11 cellular contexts compared by ENCODE assay signal in genomic region chr3:123658118-123658859, GRCh38.
A peak's percentile ranks its signal among the peaks of the same experiment; 100 is the strongest.
DNase-seq lines count a peak whose midpoint lies in the region; ATAC-seq, FAIRE-seq and TF ChIP-seq lines count a peak whose summit lies in the region.
"Had no signal": no experiment of that assay in that cellular context is flagged by ENCODE, and none has a peak within 500 bp of the region (broad histone marks: within the 10 kb centered on the region; RNA-seq: fewer than 3 reads in every experiment).

No MANE protein-coding gene starts in this region.

- H3K27me3 Mint-ChIP-seq in chondrocyte (ENCODE audit: low read depth) (no peaks in the 10 kb centered on the region), GM23338 (ENCODE audit: insufficient read depth, low read depth, poor library complexity) (peaks cover 4% of the 10 kb centered on the region)

- H3K4me3 Mint-ChIP-seq in chondrocyte (ENCODE audit: unreplicated experiment): no peak overlapping the region
- H3K4me3 Mint-ChIP-seq in GM23338: no peak overlapping the region
- H3K4me3 Mint-ChIP-seq: mesothelial cell of epicardium, T-helper 17 cell had no signal

- FAIRE-seq in kidney (lab: Jason Lieb, UNC): no peak

- H4K20me1 ChIP-seq in GM23338 (replicated peaks; ENCODE audit: insufficient read depth): no peaks in the 10 kb centered on the region

- peaks cover 53% of the 10 kb centered on the region for H3K36me3 Mint-ChIP-seq in chondrocyte (ENCODE audit: low read depth)
- peaks cover 23% of the 10 kb centered on the region for H3K36me3 Mint-ChIP-seq in GM23338 (ENCODE audit: low read depth)

- H3K4me1 ChIP-seq in kidney (ENCODE audit: control insufficient read depth in 1 of 2, insufficient read depth in 1 of 2, low read depth in 1 of 2, low read length in 2 of 2) (peaks cover 60 to 67% of the 10 kb centered on the region in 2 donors), testis (peaks cover 59% of the 10 kb centered on the region), GM23338 (ENCODE audit: insufficient read depth) (no peaks in the 10 kb centered on the region)

- H3K27me3 ChIP-seq in testis (no peaks in the 10 kb centered on the region), GM23338 (ENCODE audit: insufficient read depth) (no peaks in the 10 kb centered on the region)

- WGBS in testis, 2 donors: 74 to 86% methylated on average over 1 of the region's 1 CpG

- H3K27ac Mint-ChIP-seq in chondrocyte (ENCODE audit: unreplicated experiment) (peak overlapping the region; percentile 93), GM23338 (no peak overlapping the region)
- H3K27ac Mint-ChIP-seq: mesothelial cell of epicardium, T-helper 17 cell had no signal

- TF ChIP-seq CTCF in LNCaP clone FGC (IDR thresholded peaks at IDR 0.05; ENCODE audit: control insufficient read depth, extremely low read depth, insufficient read depth) (no peak), chondrocyte (IDR thresholded peaks at IDR 0.05) (no peak), kidney (IDR thresholded peaks at IDR 0.05; ENCODE audit: borderline replicate concordance, extremely low read depth, insufficient read depth) (no peak), testis (IDR thresholded peaks at IDR 0.05) (no peak), GM23338 (conservative IDR thresholded peaks at IDR 0.05; ENCODE audit: low read depth in 2 of 2) (no peak)

- H3K4me1 Mint-ChIP-seq in chondrocyte (ENCODE audit: low read depth): peaks cover 99% of the 10 kb centered on the region
- H3K4me1 Mint-ChIP-seq in GM23338: no peaks in the 10 kb centered on the region
- H3K4me1 Mint-ChIP-seq: T-helper 17 cell had no signal

- no peak overlapping the region for H2AFZ ChIP-seq in GM23338

- no peaks in the 10 kb centered on the region for H3K9me3 ChIP-seq in kidney (ENCODE audit: control insufficient read depth in 1 of 2, low read length in 2 of 2)
- H3K9me3 ChIP-seq in testis: no peaks in the 10 kb centered on the region

- no peaks in the 10 kb centered on the region for H3F3A ChIP-seq in GM23338 (replicated peaks; ENCODE audit: low read depth)

- DNase-seq in LNCaP clone FGC (ENCODE audit: low read depth) (peak; percentile 55), chondrocyte (ENCODE audit: low spot score) (no peak), kidney (peak; percentile 77), testis (peak; percentile 84), GM23338 (ENCODE audit: low spot score) (no peak), NCI-H748 treated with DMSO at 0.1 percent for 48 hours (lab: John Stamatoyannopoulos, UW) (no peak), COLO668 (lab: John Stamatoyannopoulos, UW; ENCODE audit: unreplicated experiment) (no peak)
- DNase-seq in NK-92 treated with Interleukin-12 subunit alpha and Interleukin-12 subunit beta, amount 100 ng/mL, for 24 hours (lab: John Stamatoyannopoulos, UW): no peak
- DNase-seq: DND-41, T-helper 17 cell had no signal

- H3K9me3 Mint-ChIP-seq in chondrocyte (ENCODE audit: low read depth) (peaks cover 3% of the 10 kb centered on the region), GM23338 (peaks cover 6% of the 10 kb centered on the region)
- H3K9me3 Mint-ChIP-seq: mesothelial cell of epicardium had no signal

- H3K4me3 ChIP-seq in LNCaP clone FGC (ENCODE audit: low read depth, low read length) (no peak overlapping the region), kidney (ENCODE audit: low read length in 2 of 2) (no peak overlapping the region), testis (no peak overlapping the region), GM23338 (no peak overlapping the region)

- H3K9ac ChIP-seq in kidney (ENCODE audit: low read length in 2 of 2): peak overlapping the region in 1 of 2 donors; percentile 47

- no peak for ATAC-seq in GM23338
- ATAC-seq: T-helper 17 cell had no signal

- TF ChIP-seq POLR2A in testis (IDR thresholded peaks at IDR 0.05): no peak

- H3K36me3 ChIP-seq in kidney (ENCODE audit: control insufficient read depth in 1 of 2, insufficient read depth in 2 of 2, low read length in 2 of 2) (peaks cover 10 to 37% of the 10 kb centered on the region in 2 donors), testis (ENCODE audit: low read depth, missing control alignments) (no peaks in the 10 kb centered on the region), GM23338 (ENCODE audit: insufficient read depth) (no peaks in the 10 kb centered on the region; the same call in 1 of the 2 replicates)

- no peaks in the 10 kb centered on the region for H3K9me2 ChIP-seq in GM23338 (ENCODE audit: insufficient read depth)

- peak overlapping the region; percentile 83 to 89 for H3K27ac ChIP-seq in kidney (ENCODE audit: low read depth in 2 of 2, low read length in 2 of 2)
- peak overlapping the region; percentile 89 to 92 for H3K27ac ChIP-seq in testis
- H3K27ac ChIP-seq in GM23338 (ENCODE audit: low read depth): no peak overlapping the region

- H3K4me2 ChIP-seq in GM23338: no peak overlapping the region

- H3K79me2 ChIP-seq in GM23338 (replicated peaks; ENCODE audit: insufficient read depth): no peaks in the 10 kb centered on the region

- intact Hi-C loops in kidney (cut with DNase I) (no loop called here), testis (cut with DNase I; ENCODE audit: low total_unique reads) (loop anchor here (10.0 kb wide), 1 partner anchor 897 kb away; no protein-coding TSS in a partner anchor)

TF ChIP-seq in GM23338, 12 proteins besides CTCF, POLR2A, EP300 and RAD21:
- TF ChIP-seq EZH2phosphoT487 (IDR thresholded peaks at IDR 0.05; ENCODE audit: unreplicated experiment) (no peak), CREB1 (CRISPR knock-in tag; IDR thresholded peaks at IDR 0.05; ENCODE audit: low read depth) (no peak), ZNF114 (CRISPR knock-in tag; IDR thresholded peaks at IDR 0.05) (no peak), REST (IDR thresholded peaks at IDR 0.05; ENCODE audit: unreplicated experiment) (no peak), ZNF331 (CRISPR knock-in tag; IDR thresholded peaks at IDR 0.05; ENCODE audit: low read depth) (no peak), JUNB (IDR thresholded peaks at IDR 0.05; ENCODE audit: unreplicated experiment) (no peak), NANOG (IDR thresholded peaks at IDR 0.05; ENCODE audit: borderline replicate concordance) (no peak), POLR2AphosphoS5 (IDR thresholded peaks at IDR 0.05; ENCODE audit: low read depth) (no peak), ETS1 (IDR thresholded peaks at IDR 0.05) (no peak), EZH2 (IDR thresholded peaks at IDR 0.05; ENCODE audit: low read depth, unreplicated experiment) (no peak), STAT1 (IDR thresholded peaks at IDR 0.05; ENCODE audit: unreplicated experiment) (no peak)

Comparison
In these comparisons a context has a peak if more than half of its experiments do, and no peak if none do; other contexts are left out.
1. DNase-seq: peak in LNCaP clone FGC (single experiment), kidney (single experiment) and testis (single experiment); none in chondrocyte (single experiment), NK-92 treated with Interleukin-12 subunit alpha and Interleukin-12 subunit beta, amount 100 ng/mL, for 24 hours (single experiment), GM23338 (single experiment), NCI-H748 treated with DMSO at 0.1 percent for 48 hours (single experiment) and COLO668 (single experiment).